8 cellular contexts compared by ENCODE assay signal in the genomic region with DNA sequence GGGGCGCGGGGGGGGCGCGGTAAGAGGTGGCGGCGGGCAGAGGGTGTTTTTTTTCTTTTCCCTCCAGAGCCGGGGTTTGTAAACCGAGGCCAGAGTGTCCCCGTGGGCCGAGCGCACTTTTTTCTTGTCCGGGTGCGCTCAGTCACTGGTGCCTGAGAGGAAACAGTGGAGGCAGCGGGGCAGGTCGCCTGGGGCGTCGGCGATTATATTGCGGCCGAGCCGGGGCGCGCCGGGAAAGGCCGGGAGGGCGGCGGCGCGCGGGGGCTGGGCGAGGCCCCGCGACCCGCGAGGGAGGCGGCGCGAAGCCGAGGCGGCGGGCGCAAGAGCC. TPM values are rescaled to one million over a fixed set of nuclear protein-coding genes. Genes with fewer than 3 reads are reported as not detected.
DNase-seq lines count a peak whose midpoint lies in the region; ATAC-seq and TF ChIP-seq lines count a peak whose summit lies in the region.

No MANE protein-coding gene starts in this region.

- peak overlapping the region; percentile 74 for H3K27ac ChIP-seq in epithelial cell of prostate
- peak overlapping the region; percentile 56 for H3K27ac ChIP-seq in osteoblast (ENCODE audit: low read depth, low read length)

- CTCF ChIA-PET in BJ (lab: Yijun Ruan, JAX), result interaction anchor here (1.5 to 9.3 kb wide), 4 partner anchors 10 to 523 kb away, joined by 9 to 149 read pairs (median 20); no protein-coding TSS in a partner anchor
- CTCF ChIA-PET in GM10248 (lab: Yijun Ruan, JAX), result interaction anchor here (1.0 to 1.2 kb wide), 2 partner anchors 20 to 522 kb away, joined by 3 to 4 read pairs; no protein-coding TSS in a partner anchor

- H3K9me3 ChIP-seq in osteoblast (ENCODE audit: low read depth, low read length), result no peaks in the 10 kb centered on the region

- peak overlapping the region; percentile 94 for H3K4me2 ChIP-seq in osteoblast (ENCODE audit: insufficient read depth, low read length)

- ATAC-seq in GM18511 (IDR thresholded peaks at IDR 0.05; ENCODE audit: unreplicated experiment) (no peak), GM19452 (IDR thresholded peaks at IDR 0.05; ENCODE audit: unreplicated experiment) (no peak)

- H3K27me3 ChIP-seq in BJ (ENCODE audit: control insufficient read depth, insufficient read depth, low read length) (peaks cover 37% of the 10 kb centered on the region), osteoblast (ENCODE audit: insufficient read depth, low read length) (no peaks in the 10 kb centered on the region)

- H2AFZ ChIP-seq in osteoblast (ENCODE audit: low read length), result no peak overlapping the region

- no peak for TF ChIP-seq CTCF in BJ (IDR thresholded peaks at IDR 0.05; ENCODE audit: insufficient read depth, low read depth, low read length)
- TF ChIP-seq CTCF in osteoblast (IDR thresholded peaks at IDR 0.05; ENCODE audit: extremely low read depth, low read depth, low read length), result no peak
- no peak for TF ChIP-seq CTCF in GM10248 (IDR thresholded peaks at IDR 0.05; ENCODE audit: control extremely low read depth, extremely low read depth, low read depth, missing control alignments)

- H3K36me3 ChIP-seq in BJ (ENCODE audit: control insufficient read depth, insufficient read depth, low read length) (no peaks in the 10 kb centered on the region; the same call in 1 of the 2 replicates), osteoblast (ENCODE audit: insufficient read depth, low read length) (peaks cover 5% of the 10 kb centered on the region)

- H4K20me1 ChIP-seq in osteoblast (ENCODE audit: insufficient read depth, low read length), result no peaks in the 10 kb centered on the region

- peaks cover 20% of the 10 kb centered on the region for H3K4me1 ChIP-seq in osteoblast (ENCODE audit: insufficient read depth, low read length)

- POLR2A ChIA-PET in BJ (lab: Charles Lee) (no interaction called here), GM10248 (lab: Yijun Ruan, JAX) (no interaction called here)

- H3K4me3 ChIP-seq in BJ (ENCODE audit: low read depth, low read length) (peak overlapping the region; percentile 42), osteoblast (ENCODE audit: insufficient read depth, low read length) (peak overlapping the region; percentile 78)

- no peaks in the 10 kb centered on the region for H3K79me2 ChIP-seq in osteoblast (ENCODE audit: insufficient read depth, low read length)

- DNase-seq in BJ (ENCODE audit: low read depth) (no peak), NCI-H526 treated with DMSO at 0.1 percent for 48 hours (lab: John Stamatoyannopoulos, UW) (peak; percentile 73), epithelial cell of prostate (ENCODE audit: low read depth, low spot score) (no peak), osteoblast (ENCODE audit: insufficient read length, low spot score, missing footprints) (peak; percentile 91), DMS 273 treated with DMSO at 0.1 percent for 48 hours (lab: John Stamatoyannopoulos, UW) (no peak), GM10248 (ENCODE audit: extremely low spot score) (no peak)

RNA-seq across cellular contexts. Expression of a gene that starts 0.3 kb away (rescaled TPM):
- 0.86 and 1.7 TPM in 2 replicates for polyA plus RNA-seq in BJ (2011; rRNA removed)
- 0.15 and 0.71 TPM in 2 replicates for polyA minus RNA-seq in BJ (2011; rRNA and poly(A)+ RNA removed)
- 3.3 and 5.6 TPM in 2 replicates for total RNA-seq in osteoblast

RNA-seq across cellular contexts. Expression of a gene that starts 7.3 kb away (rescaled TPM):
- 1.7 and 1.8 TPM in 2 replicates for polyA plus RNA-seq in BJ (2011; rRNA removed)
- 0.38 TPM in 1 of 2 replicates, not detected in the other for polyA minus RNA-seq in BJ (2011; rRNA and poly(A)+ RNA removed)
- total RNA-seq in osteoblast, result 0.36 and 0.59 TPM in 2 replicates

RNA-seq across cellular contexts. Expression of a gene that starts 13.2 kb away (rescaled TPM):
- 11.0 and 12.6 TPM in 2 replicates for polyA plus RNA-seq in BJ (2011; rRNA removed)
- polyA minus RNA-seq in BJ (2011; rRNA and poly(A)+ RNA removed), result 3.4 and 5.9 TPM in 2 replicates
- not detected in 2 replicates for total RNA-seq in osteoblast

RNA-seq across cellular contexts. Expression of a gene that starts 21.6 kb away (rescaled TPM):
- polyA plus RNA-seq in BJ (2011; rRNA removed), result 0.12 and 0.28 TPM in 2 replicates
- polyA minus RNA-seq in BJ (2011; rRNA and poly(A)+ RNA removed), result not detected in 2 replicates
- 0.36 and 1.2 TPM in 2 replicates for total RNA-seq in osteoblast

RNA-seq across cellular contexts. Expression of a gene that starts 22.7 kb away (rescaled TPM):
- polyA plus RNA-seq in BJ (2011; rRNA removed), result 9.8 and 9.9 TPM in 2 replicates
- 2.1 and 3.4 TPM in 2 replicates for polyA minus RNA-seq in BJ (2011; rRNA and poly(A)+ RNA removed)
- total RNA-seq in osteoblast, result not detected in 2 replicates

Comparison
In these comparisons a context has a peak if more than half of its experiments do, and no peak if none do; other contexts are left out.
1. DNase-seq: peak in NCI-H526 treated with DMSO at 0.1 percent for 48 hours (single experiment) and osteoblast (single experiment); none in BJ (single experiment), epithelial cell of prostate (single experiment), DMS 273 treated with DMSO at 0.1 percent for 48 hours (single experiment) and GM10248 (single experiment).